Comparison of ENCODE assay signal across 8 cellular contexts in the genomic region with DNA sequence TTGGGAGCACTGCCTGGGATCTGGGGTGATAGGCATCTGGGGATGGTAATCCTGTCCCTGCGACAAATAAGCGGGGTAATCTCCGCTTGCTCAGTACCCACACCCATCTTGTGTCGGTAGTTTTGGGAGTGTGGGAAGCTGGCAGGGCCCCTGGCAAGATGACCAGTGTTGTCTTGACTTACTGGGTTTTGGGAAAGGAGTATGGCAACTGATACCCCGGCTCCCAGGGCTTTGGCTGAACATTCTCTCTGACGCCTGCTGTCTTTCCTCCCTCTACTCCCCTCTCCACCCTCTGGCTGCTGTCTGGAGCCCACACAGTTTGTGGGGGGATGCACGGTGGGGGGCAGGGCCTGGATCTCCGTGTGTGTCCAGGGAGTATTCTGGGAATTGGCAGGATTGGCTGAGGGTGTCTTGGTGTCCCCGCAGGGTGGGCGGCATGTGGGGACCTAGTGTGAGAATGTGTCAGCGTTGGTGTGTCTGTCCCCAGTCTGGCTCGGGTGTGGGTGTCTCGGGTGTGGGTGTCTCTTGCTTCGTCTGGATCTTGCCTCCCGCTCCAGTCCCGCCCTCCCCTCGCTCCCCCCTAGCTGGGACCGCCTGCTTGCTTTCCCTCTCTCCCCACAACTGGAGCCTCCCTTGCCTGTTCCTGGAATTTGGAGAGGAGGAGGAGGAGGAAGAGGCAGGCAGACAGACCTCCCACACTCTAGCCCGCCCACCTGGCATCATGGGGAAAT. TPM values are rescaled to one million over a fixed set of nuclear protein-coding genes. Genes with fewer than 3 reads are reported as not detected.
A peak's percentile ranks its signal among the peaks of the same experiment; 100 is the strongest.
DNase-seq lines count a peak whose midpoint lies in the region; ATAC-seq and TF ChIP-seq lines count a peak whose summit lies in the region.

No MANE protein-coding gene starts in this region.

- peaks cover 0 to 43% of the 10 kb centered on the region in 2 donors for H3K36me3 Mint-ChIP-seq in CD4-positive, alpha-beta memory T cell
- peaks cover 42% of the 10 kb centered on the region for H3K36me3 Mint-ChIP-seq in dendritic cell treated with granulocyte-macrophage colony-stimulating factor and Interleukin-4, amounts not matched to agents 40 ng/mL and 50 ng/mL, for 4 days (ENCODE audit: low read depth)
- no peaks in the 10 kb centered on the region for H3K36me3 Mint-ChIP-seq in neural crest cell (ENCODE audit: low read depth)

- CTCF ChIA-PET in CD4-positive, alpha-beta memory T cell (lab: Charles Lee; ENCODE audit: partially characterized antibody): interaction anchor here (1.0 to 18.7 kb wide), 7 partner anchors 13 to 34 kb away, joined by 3 to 252 read pairs (median 5); partner anchors contain the start of gene RARA

- peaks cover 84% of the 10 kb centered on the region for H3K4me1 ChIP-seq in CD4-positive, alpha-beta memory T cell (ENCODE audit: insufficient read depth, low read length)

- H3K27ac Mint-ChIP-seq in CD4-positive, alpha-beta memory T cell: peak overlapping the region; percentile 96 to 100 (median 99)
- H3K27ac Mint-ChIP-seq in dendritic cell treated with granulocyte-macrophage colony-stimulating factor and Interleukin-4, amounts not matched to agents 40 ng/mL and 50 ng/mL, for 4 days: peak overlapping the region; percentile 96
- H3K27ac Mint-ChIP-seq in neural crest cell (ENCODE audit: unreplicated experiment): no peak overlapping the region

- H3K4me1 Mint-ChIP-seq in CD4-positive, alpha-beta memory T cell: peaks cover 55 to 92% (median 70%) of the 10 kb centered on the region in 4 donors
- peaks cover 98% of the 10 kb centered on the region for H3K4me1 Mint-ChIP-seq in dendritic cell treated with granulocyte-macrophage colony-stimulating factor and Interleukin-4, amounts not matched to agents 40 ng/mL and 50 ng/mL, for 4 days (ENCODE audit: low read depth)
- H3K4me1 Mint-ChIP-seq in neural crest cell: peaks cover 56% of the 10 kb centered on the region

- no peaks in the 10 kb centered on the region for H3K9me3 ChIP-seq in CD4-positive, alpha-beta memory T cell (ENCODE audit: control insufficient read depth in 1 of 2, low read length in 2 of 2)

- no peaks in the 10 kb centered on the region for H3K27me3 ChIP-seq in CD4-positive, alpha-beta memory T cell (ENCODE audit: insufficient read depth, low read length)

- peak overlapping the region; percentile 99 for H3K27ac ChIP-seq in CD4-positive, alpha-beta memory T cell (ENCODE audit: low read depth, low read length)

- POLR2A ChIA-PET in CD4-positive, alpha-beta memory T cell (lab: Charles Lee; ENCODE audit: partially characterized antibody): interaction anchor here (0.6 to 37.1 kb wide), 11 partner anchors 1 to 287 kb away, joined by 3 to 1054 read pairs (median 8); partner anchors contain the start of genes NR1D1, RARA and WIPF2

- no peak for ATAC-seq in HG03196 (IDR thresholded peaks at IDR 0.05; ENCODE audit: unreplicated experiment)

- peak in 4 of 5 donors; percentile 42 to 84 (median 52) for DNase-seq in CD4-positive, alpha-beta memory T cell
- DNase-seq in RPMI7951 (ENCODE audit: low read depth): peak; percentile 57
- DNase-seq in neural crest cell (ENCODE audit: low read depth, low spot score): no peak
- DNase-seq in HCEC 1CT: no peak
- no peak for DNase-seq in NCI-H446 treated with DMSO at 0.1 percent for 48 hours (lab: John Stamatoyannopoulos, UW)
- DNase-seq in NCI-H526 (lab: John Stamatoyannopoulos, UW): no peak

- TF ChIP-seq CTCF in neural crest cell (conservative IDR thresholded peaks at IDR 0.05): no peak

- H3K27me3 Mint-ChIP-seq in CD4-positive, alpha-beta memory T cell: peaks cover 1 to 3% of the 10 kb centered on the region in 2 donors
- peaks cover 1% of the 10 kb centered on the region for H3K27me3 Mint-ChIP-seq in dendritic cell treated with granulocyte-macrophage colony-stimulating factor and Interleukin-4, amounts not matched to agents 40 ng/mL and 50 ng/mL, for 4 days
- peaks cover 16% of the 10 kb centered on the region for H3K27me3 Mint-ChIP-seq in neural crest cell (ENCODE audit: low read depth)

- peaks cover 0 to 3% (median 0%) of the 10 kb centered on the region in 8 donors for H3K9me3 Mint-ChIP-seq in CD4-positive, alpha-beta memory T cell
- no peaks in the 10 kb centered on the region for H3K9me3 Mint-ChIP-seq in dendritic cell treated with granulocyte-macrophage colony-stimulating factor and Interleukin-4, amounts not matched to agents 40 ng/mL and 50 ng/mL, for 4 days
- no peaks in the 10 kb centered on the region for H3K9me3 Mint-ChIP-seq in neural crest cell

- peak overlapping the region; percentile 91 to 98 (median 96) for H3K4me3 Mint-ChIP-seq in CD4-positive, alpha-beta memory T cell
- H3K4me3 Mint-ChIP-seq in dendritic cell treated with granulocyte-macrophage colony-stimulating factor and Interleukin-4, amounts not matched to agents 40 ng/mL and 50 ng/mL, for 4 days: peak overlapping the region; percentile 94
- H3K4me3 Mint-ChIP-seq in neural crest cell: peak overlapping the region; percentile 79

- intact Hi-C loops in CD4-positive, alpha-beta memory T cell (cut with micrococcal nuclease): loop anchor here (5.0 kb wide), 2 partner anchors 291 to 549 kb away; no protein-coding TSS in a partner anchor
- intact Hi-C loops in dendritic cell treated with granulocyte-macrophage colony-stimulating factor and Interleukin-4, amounts not matched to agents 40 ng/mL and 50 ng/mL, for 4 days (cut with micrococcal nuclease): no loop called here

- H3K4me3 ChIP-seq in CD4-positive, alpha-beta memory T cell (ENCODE audit: low read length in 2 of 2): peak overlapping the region; percentile 80 to 95

- no peaks in the 10 kb centered on the region for H3K36me3 ChIP-seq in CD4-positive, alpha-beta memory T cell (ENCODE audit: insufficient read depth, low read length)

RNA-seq across cellular contexts. Expression of gene RARA, which starts 12.0 kb away (rescaled TPM):
- total RNA-seq in CD4-positive, alpha-beta memory T cell: 10 to 100 TPM; 54.1 to 54.5 TPM
- polyA plus RNA-seq in CD4-positive, alpha-beta memory T cell: 10 to 100 TPM in 1 of 2 donors, 1 to 10 TPM in 1; 5.1 to 20.7 TPM
- total RNA-seq in RPMI7951 (2014; rRNA removed; shearing (Covaris generic)): 10.2 and 13.3 TPM in 2 replicates
- 22.3 and 25.9 TPM in 2 replicates for total RNA-seq in neural crest cell

RNA-seq across cellular contexts. Expression of gene CDC6, which starts 33.3 kb away (rescaled TPM):
- 1 to 10 TPM in 1 of 2 experiments, under 1 TPM in 1; 0.72 to 2.1 TPM for total RNA-seq in CD4-positive, alpha-beta memory T cell
- under 1 TPM; 0.61 to 0.87 TPM for polyA plus RNA-seq in CD4-positive, alpha-beta memory T cell
- 38.9 and 41.2 TPM in 2 replicates for total RNA-seq in RPMI7951 (2014; rRNA removed; shearing (Covaris generic))
- 94.5 and 104 TPM in 2 replicates for total RNA-seq in neural crest cell

RNA-seq across cellular contexts. Expression of gene GJD3, which starts 43.6 kb away (rescaled TPM):
- total RNA-seq in CD4-positive, alpha-beta memory T cell: not detected
- not detected for polyA plus RNA-seq in CD4-positive, alpha-beta memory T cell
- total RNA-seq in RPMI7951 (2014; rRNA removed; shearing (Covaris generic)): not detected in 2 replicates
- total RNA-seq in neural crest cell: 0.34 TPM in 1 of 2 replicates, not detected in the other

Comparison
In these comparisons a context has a peak if more than half of its experiments do, and no peak if none do; other contexts are left out.
1. DNase-seq: peak in CD4-positive, alpha-beta memory T cell (4 of 5) and RPMI7951 (single experiment); none in neural crest cell (single experiment), HCEC 1CT (single experiment), NCI-H446 treated with DMSO at 0.1 percent for 48 hours (single experiment) and NCI-H526 (0 of 2).
2. RNA of gene CDC6, which starts 33.3 kb away (total RNA-seq): 94.5 to 104 TPM in neural crest cell and 38.9 to 41.2 TPM in RPMI7951; 0.72 to 2.1 TPM in CD4-positive, alpha-beta memory T cell; every median in the first group is over 10 times any median in the second.
3. Peak in every context shown above with its lines, with median percentiles within 50 percentile points of each other: H3K4me3 Mint-ChIP-seq.